Comparison of ENCODE assay signal across 12 cellular contexts in the genomic region with DNA sequence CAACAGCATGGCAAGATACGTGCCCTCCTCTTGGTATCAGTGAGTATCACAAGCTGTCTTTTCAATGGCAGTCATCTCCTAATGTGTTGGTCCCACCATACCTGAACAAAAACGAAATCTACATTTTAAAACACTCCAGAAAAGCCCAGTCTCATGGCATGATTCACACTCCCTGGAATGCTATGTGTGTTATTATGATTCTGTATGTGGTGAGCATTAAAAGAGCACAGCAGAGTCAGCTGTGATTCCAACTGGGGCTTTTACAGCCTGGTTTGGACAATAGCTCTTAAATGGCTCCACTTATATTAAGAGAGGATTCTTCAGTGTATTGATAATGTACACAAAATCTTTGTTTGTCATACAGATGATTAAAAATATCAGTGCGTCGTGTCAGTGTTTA.
"Had no signal": no experiment of that assay in that cellular context is flagged by ENCODE, and none has a peak within 500 bp of the region (broad histone marks: within the 10 kb centered on the region; RNA-seq: fewer than 3 reads in every experiment).

No MANE protein-coding gene starts in this region.

- H3K27me3 ChIP-seq: colonic mucosa had no signal

- H3K36me3 ChIP-seq: colonic mucosa had no signal

- H3K27ac ChIP-seq: colonic mucosa, skin epidermis had no signal

- H3K4me1 ChIP-seq: colonic mucosa had no signal

- H3K4me3 ChIP-seq: colonic mucosa, skin epidermis had no signal

- H3K9me3 ChIP-seq: colonic mucosa had no signal

- FAIRE-seq: endometrium had no signal

- DNase-seq: activated B cell treated with CpG ODN at 0.5 μM for 24 hours; activated CD4-positive, alpha-beta T cell treated with anti-CD3 and anti-CD28 coated beads, Interleukin-2, amount 10 ng/mL, durations not matched to agents 7 days and 5 days; activated CD8-positive, alpha-beta memory T cell treated with anti-CD3 and anti-CD28 coated beads, Interleukin-2, amount 50 U/mL, for 48 hours; activated gamma-delta T cell; activated T-cell treated with anti-CD3 and anti-CD28 coated beads, Interleukin-2, amount 50 U/mL, for 72 hours; colonic mucosa; mesendoderm; natural killer cell; stimulated activated CD4-positive, alpha-beta T cell treated with anti-CD3 and anti-CD28 coated beads, Interleukin-4, amount 100 ng/mL, for 4 hours; T-helper 2 cell had no signal
